ENCODE assay signal across 21 cellular contexts in the genomic region with DNA sequence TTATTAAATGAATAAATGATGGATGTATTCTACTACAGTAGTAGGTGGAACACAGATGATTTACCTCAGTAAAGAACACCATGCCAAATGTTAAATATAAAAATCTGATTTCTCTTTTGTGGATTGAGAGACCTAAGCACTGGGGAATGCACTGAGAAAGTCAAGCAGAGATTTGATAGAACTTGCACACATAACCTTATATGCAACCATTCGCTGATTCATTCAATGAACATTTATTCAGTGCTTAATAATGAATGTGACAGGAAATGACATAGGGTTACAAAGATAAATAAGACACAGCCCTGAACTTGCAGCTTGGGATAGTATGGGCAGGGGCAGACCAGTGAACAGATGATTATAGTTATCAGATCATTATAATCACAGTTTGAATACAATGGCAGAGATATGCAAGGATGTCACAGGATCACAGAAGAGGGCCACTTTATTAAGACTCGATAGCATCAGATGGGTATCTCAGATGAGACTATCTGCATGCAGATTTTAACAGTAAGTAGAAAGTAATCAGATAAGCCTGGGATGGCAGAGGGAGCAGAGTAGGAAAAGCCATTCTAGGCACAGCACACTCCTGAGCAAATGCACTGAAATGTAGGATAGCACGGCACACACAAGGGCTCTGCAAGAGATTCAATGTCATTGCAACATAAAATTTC.
DNase-seq lines count a peak whose midpoint lies in the region; ATAC-seq and TF ChIP-seq lines count a peak whose summit lies in the region.
"Had no signal": no experiment of that assay in that cellular context is flagged by ENCODE, and none has a peak within 500 bp of the region (broad histone marks: within the 10 kb centered on the region; RNA-seq: fewer than 3 reads in every experiment).

No MANE protein-coding gene starts in this region.

- TF ChIP-seq CTCF in SK-N-SH (IDR thresholded peaks at IDR 0.05) (no peak), esophagus muscularis mucosa (IDR thresholded peaks at IDR 0.05) (no peak), A673 (conservative IDR thresholded peaks at IDR 0.05; ENCODE audit: low read depth, low read length) (no peak)

- H2AFZ ChIP-seq in GM23248, result no peak overlapping the region
- H2AFZ ChIP-seq in SK-N-SH (ENCODE audit: low read depth), result no peak overlapping the region

- no peak overlapping the region for H4K5ac ChIP-seq in mesendoderm (ENCODE audit: low read length)

- H2BK120ac ChIP-seq in mesendoderm (ENCODE audit: low read depth, low read length), result no peak overlapping the region

- no peak for TF ChIP-seq RAD21 in SK-N-SH (IDR thresholded peaks at IDR 0.05; ENCODE audit: low read length)

- H3K56ac ChIP-seq in mesendoderm (ENCODE audit: low read length), result no peak overlapping the region

- H3K9me2 ChIP-seq in GM23248 (ENCODE audit: insufficient read depth) (no peaks in the 10 kb centered on the region), SK-N-SH (no peaks in the 10 kb centered on the region)

- H3K79me2 ChIP-seq in GM23248 (ENCODE audit: insufficient read depth) (no peaks in the 10 kb centered on the region), SK-N-SH (ENCODE audit: insufficient read depth) (no peaks in the 10 kb centered on the region), mesendoderm (ENCODE audit: control insufficient read depth, insufficient read depth, low read length) (no peaks in the 10 kb centered on the region)

- BruUV-seq in A673 (replicated peaks; lab: Mats Ljungman, UMichigan), result no TSS peak

- H3K9me3 ChIP-seq in GM23248 (ENCODE audit: low read depth), result no peaks in the 10 kb centered on the region
- no peaks in the 10 kb centered on the region for H3K9me3 ChIP-seq in SK-N-SH
- H3K9me3 ChIP-seq in esophagus muscularis mucosa, result no peaks in the 10 kb centered on the region
- H3K9me3 ChIP-seq in A673 (ENCODE audit: low read depth, low read length, poor library complexity, severe bottlenecking), result no peaks in the 10 kb centered on the region
- H3K9me3 ChIP-seq: A549; BLaER1 treated with 17β-estradiol and CSF1 and Interleukin-3, amounts not matched to agents 10 nM and 100 nM had no signal

- no peaks in the 10 kb centered on the region for H3K79me1 ChIP-seq in mesendoderm (ENCODE audit: low read length)

- no peak overlapping the region for H3K27ac ChIP-seq in GM23248
- H3K27ac ChIP-seq in SK-N-SH (ENCODE audit: low read depth in 2 of 2, low read length in 1 of 2), result peak overlapping the region in 1 of 2 experiments; percentile 97; a peak in 2 of 4 replicates
- no peak overlapping the region for H3K27ac ChIP-seq in esophagus muscularis mucosa (replicated peaks in 1 of 4)
- H3K27ac ChIP-seq in mesendoderm (ENCODE audit: low read depth, low read length), result no peak overlapping the region
- no peak overlapping the region for H3K27ac ChIP-seq in A673 (ENCODE audit: low read depth, low read length, poor library complexity, severe bottlenecking)
- H3K27ac ChIP-seq: A549; BLaER1 treated with 17β-estradiol and CSF1 and Interleukin-3, amounts not matched to agents 10 nM and 100 nM; SK-N-MC had no signal

- H3K27me3 ChIP-seq in GM23248 (replicated peaks; ENCODE audit: insufficient read depth), result no peaks in the 10 kb centered on the region
- H3K27me3 ChIP-seq in SK-N-SH (ENCODE audit: insufficient read depth), result no peaks in the 10 kb centered on the region
- no peaks in the 10 kb centered on the region for H3K27me3 ChIP-seq in esophagus muscularis mucosa
- no peaks in the 10 kb centered on the region for H3K27me3 ChIP-seq in mesendoderm (ENCODE audit: insufficient read depth, low read length, poor library complexity)
- no peaks in the 10 kb centered on the region for H3K27me3 ChIP-seq in A673 (replicated peaks; ENCODE audit: insufficient read depth, low read depth, low read length, poor library complexity)
- H3K27me3 ChIP-seq: BLaER1 treated with 17β-estradiol and CSF1 and Interleukin-3, amounts not matched to agents 10 nM and 100 nM had no signal

- no peak overlapping the region for H2BK5ac ChIP-seq in mesendoderm (ENCODE audit: low read length)

- H4K20me1 ChIP-seq in GM23248 (ENCODE audit: insufficient read depth) (no peaks in the 10 kb centered on the region), SK-N-SH (ENCODE audit: insufficient read depth) (no peaks in the 10 kb centered on the region)
- H4K20me1 ChIP-seq: BLaER1 treated with 17β-estradiol and CSF1 and Interleukin-3, amounts not matched to agents 10 nM and 100 nM had no signal

- in situ Hi-C loops in GM23248 (cut with MboI), result no loop called here

- no peak overlapping the region for H2AK5ac ChIP-seq in mesendoderm (ENCODE audit: low read length)

- CTCF ChIA-PET in SK-N-SH (lab: Yijun Ruan, JAX), result interaction anchor here (1.3 kb wide), 1 partner anchor 186 kb away, joined by 4 read pairs; no protein-coding TSS in a partner anchor
- CTCF ChIA-PET in A673 (lab: Charles Lee), result no interaction called here

- H3K36me3 ChIP-seq in GM23248 (ENCODE audit: low read depth), result no peaks in the 10 kb centered on the region
- no peaks in the 10 kb centered on the region for H3K36me3 ChIP-seq in SK-N-SH (replicated peaks in 1 of 2; ENCODE audit: control insufficient read depth in 1 of 2, insufficient read depth in 2 of 2, low read length in 1 of 2)
- no peaks in the 10 kb centered on the region for H3K36me3 ChIP-seq in esophagus muscularis mucosa
- no peaks in the 10 kb centered on the region for H3K36me3 ChIP-seq in mesendoderm (ENCODE audit: control insufficient read depth, insufficient read depth, low read length)
- no peaks in the 10 kb centered on the region for H3K36me3 ChIP-seq in A673 (ENCODE audit: insufficient read depth, low read length, poor library complexity, severe bottlenecking)
- H3K36me3 ChIP-seq: BLaER1 treated with 17β-estradiol and CSF1 and Interleukin-3, amounts not matched to agents 10 nM and 100 nM had no signal

- no peak for TF ChIP-seq POLR2A in esophagus muscularis mucosa (IDR thresholded peaks at IDR 0.05; ENCODE audit: low read depth)

- H3K9ac ChIP-seq in GM23248, result no peak overlapping the region
- H3K9ac ChIP-seq in SK-N-SH, result no peak overlapping the region
- no peak overlapping the region for H3K9ac ChIP-seq in mesendoderm (ENCODE audit: low read length)
- H3K9ac ChIP-seq: BLaER1 treated with 17β-estradiol and CSF1 and Interleukin-3, amounts not matched to agents 10 nM and 100 nM had no signal

- no peak overlapping the region for H2BK15ac ChIP-seq in mesendoderm (replicated peaks; ENCODE audit: low read depth)

- intact Hi-C loops in esophagus muscularis mucosa (cut with DNase I), result no loop called here
- intact Hi-C loops in A673 (cut with micrococcal nuclease; ENCODE audit: unreplicated experiment), result no loop called here

- no peak overlapping the region for H4K8ac ChIP-seq in mesendoderm (ENCODE audit: low read depth, low read length)

- TF ChIP-seq EP300 in SK-N-SH (IDR thresholded peaks at IDR 0.05; ENCODE audit: borderline replicate concordance in 1 of 2, low read depth in 1 of 2, low read length in 1 of 2) (0 out of 4 replicates have a peak, but pooled peaks of 1 of the 2 experiments have one; percentile 27), esophagus muscularis mucosa (IDR thresholded peaks at IDR 0.05) (no peak)

- DNase-seq in GM23248 (peak; percentile 4), SK-N-SH (no peak), esophagus muscularis mucosa (ENCODE audit: extremely low spot score) (peak; percentile 10), mesendoderm (peak; percentile 67), A673 (ENCODE audit: low spot score) (no peak), NCI-H748 (lab: John Stamatoyannopoulos, UW; ENCODE audit: unreplicated experiment) (no peak)
- DNase-seq in stimulated activated CD4-positive, alpha-beta T cell treated with anti-CD3 and anti-CD28 coated beads, Interleukin-2, amount 100 ng/mL, for 48 hours, result no peak
- DNase-seq: CD8-positive, alpha-beta T cell; DMS53; H9; Karpas-422; MM.1S; NCI-H1092; NCI-H1436 treated with DMSO at 0.1 percent for 48 hours; NCI-H2029; NCI-H526; SHP77 had no signal

- no peak overlapping the region for H3K4me2 ChIP-seq in GM23248 (ENCODE audit: unreplicated experiment)
- no peak overlapping the region for H3K4me2 ChIP-seq in SK-N-SH
- H3K4me2 ChIP-seq in mesendoderm (ENCODE audit: low read length), result no peak overlapping the region
- H3K4me2 ChIP-seq: A549; BLaER1 treated with 17β-estradiol and CSF1 and Interleukin-3, amounts not matched to agents 10 nM and 100 nM had no signal

- no peak overlapping the region for H3K4ac ChIP-seq in mesendoderm (ENCODE audit: low read depth, low read length)

- H3K4me3 ChIP-seq in GM23248 (no peak overlapping the region), SK-N-SH (ENCODE audit: low read depth in 2 of 2, low read length in 1 of 2) (no peak overlapping the region), esophagus muscularis mucosa (no peak overlapping the region), mesendoderm (ENCODE audit: low read length) (no peak overlapping the region), A673 (ENCODE audit: low read depth, low read length, poor library complexity, severe bottlenecking) (no peak overlapping the region)
- H3K4me3 ChIP-seq: A549; BLaER1 treated with 17β-estradiol and CSF1 and Interleukin-3, amounts not matched to agents 10 nM and 100 nM; SK-N-MC had no signal

- no peak overlapping the region for H3K23ac ChIP-seq in mesendoderm (ENCODE audit: low read length)

- POLR2A ChIA-PET in SK-N-SH (lab: Yijun Ruan, JAX) (no interaction called here), A673 (lab: Charles Lee; ENCODE audit: low non-redundant PET) (no interaction called here)

- no peaks in the 10 kb centered on the region for H3F3A ChIP-seq in GM23248 (ENCODE audit: insufficient read depth)
- H3F3A ChIP-seq in SK-N-SH (replicated peaks; ENCODE audit: insufficient read depth), result no peaks in the 10 kb centered on the region

- WGBS in GM23248 (ENCODE audit: low coverage in 1 of 2, low lambda C conversion rate in 2 of 2, missing lambda C conversion rate in 2 of 2), 2 experiments, result 63 to 76% methylated on average over 3 of the region's 3 CpGs
- WGBS in SK-N-SH (ENCODE audit: low lambda C conversion rate), result 27% methylated on average over 3 of the region's 3 CpGs
- WGBS in esophagus muscularis mucosa, result 98% methylated on average over 3 of the region's 3 CpGs
- WGBS in mesendoderm (ENCODE audit: extremely low coverage, insufficient coverage, low lambda C conversion rate), result no CpG with 5 or more reads among the region's 3 CpGs

- no peak for ATAC-seq in HG03571 (IDR thresholded peaks at IDR 0.05; ENCODE audit: unreplicated experiment)
- ATAC-seq: A549; CD8-positive, alpha-beta T cell had no signal

- H3K4me1 ChIP-seq in GM23248 (ENCODE audit: insufficient read depth) (no peaks in the 10 kb centered on the region), SK-N-SH (ENCODE audit: control insufficient read depth in 1 of 2, insufficient read depth in 2 of 2, low read depth in 1 of 2, low read length in 1 of 2) (peaks cover 0 to 28% of the 10 kb centered on the region in 2 experiments; a peak in 2 of 4 replicates), esophagus muscularis mucosa (peaks cover 0 to 5% (median 0%) of the 10 kb centered on the region in 4 donors), mesendoderm (ENCODE audit: control insufficient read depth, low read depth, low read length) (peaks cover 10% of the 10 kb centered on the region), A673 (ENCODE audit: insufficient read depth, low read length, poor library complexity, severe bottlenecking) (peaks cover 19% of the 10 kb centered on the region)
- H3K4me1 ChIP-seq: A549 had no signal

- no peak overlapping the region for H3K18ac ChIP-seq in mesendoderm (ENCODE audit: low read length)

TF ChIP-seq in SK-N-SH, 30 proteins besides CTCF, POLR2A, EP300 and RAD21 (continues in another document):
- TF ChIP-seq TAF1 (IDR thresholded peaks at IDR 0.05; ENCODE audit: borderline replicate concordance, low read depth, low read length), result no peak

Comparison
In these comparisons a context has a peak if more than half of its experiments do, and no peak if none do; other contexts are left out.
1. DNase-seq: peak in GM23248 (single experiment), esophagus muscularis mucosa (single experiment) and mesendoderm (single experiment); none in SK-N-SH (single experiment), stimulated activated CD4-positive, alpha-beta T cell treated with anti-CD3 and anti-CD28 coated beads, Interleukin-2, amount 100 ng/mL, for 48 hours (0 of 2), A673 (single experiment) and NCI-H748 (single experiment).